In the genomic region with DNA sequence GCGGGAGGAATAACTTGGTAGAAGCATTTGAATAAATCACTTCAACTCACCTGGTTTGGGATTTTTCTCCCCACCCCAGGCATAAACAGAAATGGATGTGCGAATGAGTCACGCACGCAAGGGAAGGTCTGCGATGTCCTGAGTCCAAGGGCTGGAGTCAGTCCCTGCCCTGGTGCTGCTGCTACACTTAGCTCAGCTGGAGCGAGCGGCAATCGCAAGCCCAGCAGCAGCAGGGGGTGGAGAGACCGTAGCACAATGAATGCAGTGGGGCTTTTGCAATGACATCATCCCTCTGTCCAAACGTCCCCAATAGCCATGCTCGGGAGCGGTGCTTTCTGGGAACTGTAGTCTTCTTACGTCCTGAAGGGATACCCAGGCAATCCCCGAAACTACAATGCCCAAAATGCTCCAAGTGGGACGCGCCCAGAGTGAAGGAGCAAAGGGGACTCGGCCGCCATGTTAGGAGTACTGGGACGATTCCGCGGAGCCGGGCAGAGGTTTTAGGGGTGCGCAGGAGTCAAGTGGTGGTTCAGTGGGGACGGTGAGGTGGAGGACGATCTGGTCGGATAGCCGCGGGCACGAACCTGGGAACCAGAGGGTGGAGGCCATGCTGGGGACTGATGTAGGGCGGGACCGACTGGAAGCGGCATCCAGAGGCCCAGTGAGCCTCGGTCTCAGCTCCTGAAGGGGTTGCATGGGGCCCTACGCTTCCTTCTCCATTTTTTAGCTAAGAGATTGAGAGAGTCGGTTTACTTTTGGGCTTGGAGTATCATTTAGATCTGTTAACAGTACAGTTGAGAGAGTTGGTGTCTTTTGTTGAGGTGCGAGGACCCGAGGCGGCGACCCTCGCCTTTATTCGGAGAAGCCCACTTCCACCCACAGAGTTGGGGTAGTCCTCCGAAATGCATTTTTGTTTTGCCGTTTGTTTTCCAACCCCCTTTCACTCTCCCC, we compare ENCODE assay signal across 8 cellular contexts. TPM values are rescaled to one million over a fixed set of nuclear protein-coding genes. Genes with fewer than 3 reads are reported as not detected.
DNase-seq lines count a peak whose midpoint lies in the region; ATAC-seq and TF ChIP-seq lines count a peak whose summit lies in the region.

A gene with protein sequence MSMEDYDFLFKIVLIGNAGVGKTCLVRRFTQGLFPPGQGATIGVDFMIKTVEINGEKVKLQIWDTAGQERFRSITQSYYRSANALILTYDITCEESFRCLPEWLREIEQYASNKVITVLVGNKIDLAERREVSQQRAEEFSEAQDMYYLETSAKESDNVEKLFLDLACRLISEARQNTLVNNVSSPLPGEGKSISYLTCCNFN (minus strand): TSS at position 257 of the 951 bp plus-strand sequence. CDS start 74,581 bp downstream, outside the sequence.

- H3K9me2 ChIP-seq in OCI-LY1 (ENCODE audit: low read depth, low read length), result no peaks in the 10 kb centered on the region

- H3K9ac ChIP-seq in OCI-LY1 (ENCODE audit: low read length), result peak within 1 kb of the TSS; percentile 93

- H3K36me3 ChIP-seq in OCI-LY1 (ENCODE audit: insufficient read depth, low read length), result peaks cover 25% of the 10 kb centered on the region

- H2AFZ ChIP-seq in OCI-LY1 (ENCODE audit: low read length), result no peak within 1 kb of the TSS

- H4K20me1 ChIP-seq in OCI-LY1 (ENCODE audit: insufficient read depth, low read length), result no peaks in the 10 kb centered on the region

- DNase-seq in DMS 273 (lab: John Stamatoyannopoulos, UW; ENCODE audit: unreplicated experiment) (peak; percentile 98), HuH-7 (ENCODE audit: low spot score) (peak; percentile 80), activated T-cell treated with anti-CD3 and anti-CD28 coated beads for 1 hour (ENCODE audit: low read depth) (peak; percentile 84), epithelial cell of prostate (ENCODE audit: low read depth, low spot score) (peak; percentile 98)
- DNase-seq in stimulated activated CD8-positive, alpha-beta memory T cell treated with anti-CD3 and anti-CD28 coated beads, Interleukin-4, amount 100 ng/mL, for 1 hour (ENCODE audit: low read depth in 2 of 2, low spot score in 1 of 2), result peak; percentile 77 to 87

- peak within 1 kb of the TSS; percentile 92 for H3K4me3 ChIP-seq in OCI-LY1 (ENCODE audit: low read depth, low read length, poor library complexity, severe bottlenecking)
- peak within 1 kb of the TSS; percentile 81 for H3K4me3 ChIP-seq in mononuclear cell (ENCODE audit: low read length)

- peak within 1 kb of the TSS; percentile 81 for H3K4me2 ChIP-seq in OCI-LY1 (ENCODE audit: low read length)

- no peaks in the 10 kb centered on the region for H3F3A ChIP-seq in OCI-LY1 (ENCODE audit: insufficient read depth, low read length)

- H3K9me3 ChIP-seq in OCI-LY1 (ENCODE audit: low read length) (no peaks in the 10 kb centered on the region), mononuclear cell (ENCODE audit: low read depth, low read length) (no peaks in the 10 kb centered on the region)

- H3K27ac ChIP-seq in OCI-LY1 (ENCODE audit: low read depth, low read length, poor library complexity, severe bottlenecking) (peak within 1 kb of the TSS; percentile 99), epithelial cell of prostate (peak within 1 kb of the TSS; percentile 81)

- no peaks in the 10 kb centered on the region for H3K27me3 ChIP-seq in OCI-LY1 (ENCODE audit: insufficient read depth, low read length)
- H3K27me3 ChIP-seq in mononuclear cell (ENCODE audit: insufficient read depth, low read length), result peaks cover 23% of the 10 kb centered on the region

- TF ChIP-seq CTCF in OCI-LY1 (IDR thresholded peaks at IDR 0.05; ENCODE audit: low read length), result no peak

- H3K4me1 ChIP-seq in OCI-LY1 (ENCODE audit: insufficient read depth, low read length, severe bottlenecking) (peaks cover 43% of the 10 kb centered on the region), mononuclear cell (ENCODE audit: insufficient read depth, low read length) (peaks cover 38% of the 10 kb centered on the region)

- ATAC-seq in GM21526 (IDR thresholded peaks at IDR 0.05; ENCODE audit: low FRiP score, unreplicated experiment), result peak; percentile 94

- H3K79me2 ChIP-seq in OCI-LY1 (ENCODE audit: insufficient read depth, low read length), result peaks cover 63% of the 10 kb centered on the region

RNA-seq across cellular contexts. Expression of the gene that starts here (rescaled TPM):
- 104 TPM for total RNA-seq in mononuclear cell

Comparison
In these comparisons a context has a peak if more than half of its experiments do, and no peak if none do; other contexts are left out.
1. Peak in every context shown above with its lines: DNase-seq, ATAC-seq, H3K4me3 ChIP-seq and H3K27ac ChIP-seq.